ENCODE assay signal across 1 cellular context in genomic region chr6:55423933-55424332, GRCh38.
TF ChIP-seq lines count a peak whose summit lies in the region.

No MANE protein-coding gene starts in this region.

TF ChIP-seq in HepG2, 621 proteins besides CTCF, POLR2A, EP300 and RAD21 (continued from another document):
- no peak for TF ChIP-seq DBP (CRISPR knock-in tag; IDR thresholded peaks at IDR 0.05; ENCODE audit: not compliant biosample characterization)
- peak; percentile 53 for TF ChIP-seq MAFF (IDR thresholded peaks at IDR 0.05; ENCODE audit: low read depth, low read length)
- TF ChIP-seq ZEB1 (IDR thresholded peaks at IDR 0.05; ENCODE audit: insufficient replicate concordance, low read depth), result no peak
- no peak for TF ChIP-seq SP2 (CRISPR knock-in tag; IDR thresholded peaks at IDR 0.05)
- no peak for TF ChIP-seq PCBP1 (IDR thresholded peaks at IDR 0.05; ENCODE audit: borderline replicate concordance, low read depth, low read length)
- no peak for TF ChIP-seq SATB2 (CRISPR knock-in tag; IDR thresholded peaks at IDR 0.05)
- no peak for TF ChIP-seq DRAP1 (CRISPR knock-in tag; IDR thresholded peaks at IDR 0.05)
- no peak for TF ChIP-seq NR0B2 (CRISPR knock-in tag; IDR thresholded peaks at IDR 0.05)
- TF ChIP-seq MYNN (CRISPR knock-in tag; IDR thresholded peaks at IDR 0.05; ENCODE audit: low read depth), result no peak
